Comparison of ENCODE assay signal across 1 cellular context in the genomic region with DNA sequence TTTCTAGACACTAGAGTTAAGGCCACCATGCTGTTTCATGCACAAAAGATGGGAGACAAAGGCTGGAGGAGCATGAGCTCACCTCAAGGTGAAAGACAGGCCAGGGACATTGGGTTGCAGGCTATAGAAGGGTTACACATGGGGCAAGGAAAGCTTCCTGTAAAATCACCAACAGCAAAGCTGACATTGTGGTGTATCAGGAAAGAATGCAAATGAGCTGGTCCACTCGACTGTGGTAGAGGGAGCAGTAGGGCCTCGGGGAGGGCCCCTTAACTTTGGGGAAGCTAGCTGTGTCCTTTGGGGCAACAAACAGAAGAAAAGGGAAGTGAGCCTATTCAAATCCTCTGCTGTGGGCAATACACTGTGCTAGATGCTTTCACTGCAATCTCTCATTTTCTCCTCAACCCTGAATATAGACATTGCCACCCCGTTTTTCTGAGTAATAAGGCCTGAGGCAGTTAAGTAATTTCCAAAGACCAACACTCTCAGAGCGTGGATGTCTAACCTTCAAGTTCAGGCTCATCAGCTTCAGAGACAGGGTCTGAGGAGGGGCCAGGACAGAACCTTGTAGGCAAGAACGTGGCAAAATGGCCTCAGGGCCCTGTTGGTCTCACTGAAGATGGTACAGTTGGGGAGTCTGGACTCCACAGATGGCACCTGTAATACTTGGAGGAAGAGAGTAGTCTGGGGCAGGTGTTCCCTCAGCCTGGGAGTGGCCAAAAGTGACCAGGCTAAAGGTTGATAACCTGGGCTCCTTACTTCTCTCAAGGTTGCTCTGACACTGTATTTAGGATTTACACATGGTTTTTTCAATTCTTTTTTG.
TF ChIP-seq lines count a peak whose summit lies in the region.

No MANE protein-coding gene starts in this region.

TF ChIP-seq in GM12878, 131 proteins besides CTCF, POLR2A, EP300 and RAD21 (continued from another document and continues in another):
- TF ChIP-seq, protein P1, sequence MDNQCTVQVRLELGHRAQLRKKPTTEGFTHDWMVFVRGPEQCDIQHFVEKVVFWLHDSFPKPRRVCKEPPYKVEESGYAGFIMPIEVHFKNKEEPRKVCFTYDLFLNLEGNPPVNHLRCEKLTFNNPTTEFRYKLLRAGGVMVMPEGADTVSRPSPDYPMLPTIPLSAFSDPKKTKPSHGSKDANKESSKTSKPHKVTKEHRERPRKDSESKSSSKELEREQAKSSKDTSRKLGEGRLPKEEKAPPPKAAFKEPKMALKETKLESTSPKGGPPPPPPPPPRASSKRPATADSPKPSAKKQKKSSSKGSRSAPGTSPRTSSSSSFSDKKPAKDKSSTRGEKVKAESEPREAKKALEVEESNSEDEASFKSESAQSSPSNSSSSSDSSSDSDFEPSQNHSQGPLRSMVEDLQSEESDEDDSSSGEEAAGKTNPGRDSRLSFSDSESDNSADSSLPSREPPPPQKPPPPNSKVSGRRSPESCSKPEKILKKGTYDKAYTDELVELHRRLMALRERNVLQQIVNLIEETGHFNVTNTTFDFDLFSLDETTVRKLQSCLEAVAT (IDR thresholded peaks at IDR 0.05) = peak; percentile 69
- TF ChIP-seq WRNIP1 (IDR thresholded peaks at IDR 0.05; ENCODE audit: borderline replicate concordance, low read depth, low read length) (no peak), NR2C2 (IDR thresholded peaks at IDR 0.05; ENCODE audit: borderline replicate concordance, control insufficient read depth, insufficient read length, low read depth) (no peak), FOXK2 (IDR thresholded peaks at IDR 0.05) (no peak), HDGF (IDR thresholded peaks at IDR 0.05) (peak; percentile 35), E2F4 (IDR thresholded peaks at IDR 0.05; ENCODE audit: low read depth, low read length) (no peak), CREM (IDR thresholded peaks at IDR 0.05; ENCODE audit: low read depth) (peak; percentile 60), RBBP5 (conservative IDR thresholded peaks at IDR 0.05) (no peak), PAX8 (IDR thresholded peaks at IDR 0.05) (no peak), NR2C1 (IDR thresholded peaks at IDR 0.05) (no peak), HDAC6 (IDR thresholded peaks at IDR 0.05; ENCODE audit: unreplicated experiment) (no peak), SREBF1 (IDR thresholded peaks at IDR 0.05; ENCODE audit: low read length) (no peak), USF2 (IDR thresholded peaks at IDR 0.05; ENCODE audit: borderline replicate concordance, low read depth, low read length) (no peak), CEBPB (IDR thresholded peaks at IDR 0.05; ENCODE audit: borderline replicate concordance in 1 of 2, low read depth in 2 of 2, low read length in 2 of 2) (no peak), SMARCA5 (IDR thresholded peaks at IDR 0.05) (0 out of 2 replicates have a peak, but pooled peaks have one; percentile 9), NBN (IDR thresholded peaks at IDR 0.05) (no peak), BMI1 (IDR thresholded peaks at IDR 0.05; ENCODE audit: borderline replicate concordance) (no peak), ESRRA (IDR thresholded peaks at IDR 0.05; ENCODE audit: low read length) (no peak), TCF3 (IDR thresholded peaks at IDR 0.05; ENCODE audit: borderline replicate concordance, insufficient read depth, low read depth, low read length) (0 out of 2 replicates have a peak, but pooled peaks have one; percentile 30), ZNF384 (IDR thresholded peaks at IDR 0.05; ENCODE audit: borderline replicate concordance, low read depth, low read length) (no peak; the same call in 1 of the 2 replicates), ZNF622 (IDR thresholded peaks at IDR 0.05) (no peak), RELA (IDR thresholded peaks at IDR 0.05; ENCODE audit: borderline replicate concordance, partially characterized antibody) (no peak), JUNB (IDR thresholded peaks at IDR 0.05) (peak; percentile 54), CREB1 (IDR thresholded peaks at IDR 0.05; ENCODE audit: low read depth) (0 out of 2 replicates have a peak, but pooled peaks have one; percentile 31), NFIC (IDR thresholded peaks at IDR 0.05; ENCODE audit: low read depth, low read length) (peak; percentile 79), IKZF2 (IDR thresholded peaks at IDR 0.05) (peak; percentile 95 to 97), ASH2L (IDR thresholded peaks at IDR 0.05; ENCODE audit: borderline replicate concordance, low read depth) (no peak), ATF7 (IDR thresholded peaks at IDR 0.05; ENCODE audit: low read depth) (peak; percentile 77), MEF2B (IDR thresholded peaks at IDR 0.05; ENCODE audit: partially characterized antibody, poor library complexity, severe bottlenecking) (peak; percentile 69), ZBTB33 (IDR thresholded peaks at IDR 0.05) (no peak), EGR1 (IDR thresholded peaks at IDR 0.05; ENCODE audit: borderline replicate concordance in 1 of 2, low read depth in 2 of 2, low read length in 2 of 2) (no peak), CBFB (IDR thresholded peaks at IDR 0.05; ENCODE audit: low read depth) (no peak), FOXM1 (IDR thresholded peaks at IDR 0.05; ENCODE audit: low read depth, low read length) (no peak), MTA2 (IDR thresholded peaks at IDR 0.05; ENCODE audit: low read depth) (peak; percentile 84), RUNX3 (IDR thresholded peaks at IDR 0.05; ENCODE audit: low read length) (peak; percentile 93), ZNF24 (IDR thresholded peaks at IDR 0.05) (no peak), BHLHE40 (IDR thresholded peaks at IDR 0.05; ENCODE audit: borderline replicate concordance in 1 of 2, low read depth in 2 of 2, low read length in 1 of 2) (peak; percentile 47 to 61; a peak in 3 of 4 replicates), GATAD2B (conservative IDR thresholded peaks at IDR 0.05; ENCODE audit: low read depth) (peak; percentile 86; the same call in 1 of the 2 replicates), SUPT20H (IDR thresholded peaks at IDR 0.05; ENCODE audit: borderline replicate concordance, control insufficient read depth, low read depth, low read length) (no peak), CHD4 (IDR thresholded peaks at IDR 0.05) (no peak), BCL3 (IDR thresholded peaks at IDR 0.05; ENCODE audit: borderline replicate concordance, insufficient read depth, low read depth, low read length, poor library complexity, severe bottlenecking) (peak; percentile 59), EZH2 (IDR thresholded peaks at IDR 0.05; ENCODE audit: borderline replicate concordance, control insufficient read depth, low read depth, low read length) (0 out of 2 replicates have a peak, but pooled peaks have one; percentile 22), MYC (IDR thresholded peaks at IDR 0.05; ENCODE audit: insufficient read depth, insufficient read length, insufficient replicate concordance, low read length, severe bottlenecking) (no peak)
- TF ChIP-seq, protein P2, sequence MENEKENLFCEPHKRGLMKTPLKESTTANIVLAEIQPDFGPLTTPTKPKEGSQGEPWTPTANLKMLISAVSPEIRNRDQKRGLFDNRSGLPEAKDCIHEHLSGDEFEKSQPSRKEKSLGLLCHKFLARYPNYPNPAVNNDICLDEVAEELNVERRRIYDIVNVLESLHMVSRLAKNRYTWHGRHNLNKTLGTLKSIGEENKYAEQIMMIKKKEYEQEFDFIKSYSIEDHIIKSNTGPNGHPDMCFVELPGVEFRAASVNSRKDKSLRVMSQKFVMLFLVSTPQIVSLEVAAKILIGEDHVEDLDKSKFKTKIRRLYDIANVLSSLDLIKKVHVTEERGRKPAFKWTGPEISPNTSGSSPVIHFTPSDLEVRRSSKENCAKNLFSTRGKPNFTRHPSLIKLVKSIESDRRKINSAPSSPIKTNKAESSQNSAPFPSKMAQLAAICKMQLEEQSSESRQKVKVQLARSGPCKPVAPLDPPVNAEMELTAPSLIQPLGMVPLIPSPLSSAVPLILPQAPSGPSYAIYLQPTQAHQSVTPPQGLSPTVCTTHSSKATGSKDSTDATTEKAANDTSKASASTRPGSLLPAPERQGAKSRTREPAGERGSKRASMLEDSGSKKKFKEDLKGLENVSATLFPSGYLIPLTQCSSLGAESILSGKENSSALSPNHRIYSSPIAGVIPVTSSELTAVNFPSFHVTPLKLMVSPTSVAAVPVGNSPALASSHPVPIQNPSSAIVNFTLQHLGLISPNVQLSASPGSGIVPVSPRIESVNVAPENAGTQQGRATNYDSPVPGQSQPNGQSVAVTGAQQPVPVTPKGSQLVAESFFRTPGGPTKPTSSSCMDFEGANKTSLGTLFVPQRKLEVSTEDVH (IDR thresholded peaks at IDR 0.05; ENCODE audit: low read depth, partially characterized antibody) = no peak
- TF ChIP-seq, protein P3, sequence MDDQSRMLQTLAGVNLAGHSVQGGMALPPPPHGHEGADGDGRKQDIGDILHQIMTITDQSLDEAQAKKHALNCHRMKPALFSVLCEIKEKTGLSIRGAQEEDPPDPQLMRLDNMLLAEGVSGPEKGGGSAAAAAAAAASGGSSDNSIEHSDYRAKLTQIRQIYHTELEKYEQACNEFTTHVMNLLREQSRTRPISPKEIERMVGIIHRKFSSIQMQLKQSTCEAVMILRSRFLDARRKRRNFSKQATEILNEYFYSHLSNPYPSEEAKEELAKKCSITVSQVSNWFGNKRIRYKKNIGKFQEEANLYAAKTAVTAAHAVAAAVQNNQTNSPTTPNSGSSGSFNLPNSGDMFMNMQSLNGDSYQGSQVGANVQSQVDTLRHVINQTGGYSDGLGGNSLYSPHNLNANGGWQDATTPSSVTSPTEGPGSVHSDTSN (IDR thresholded peaks at IDR 0.05; ENCODE audit: insufficient replicate concordance, low read depth, low read length) = no peak
- TF ChIP-seq, protein P4, sequence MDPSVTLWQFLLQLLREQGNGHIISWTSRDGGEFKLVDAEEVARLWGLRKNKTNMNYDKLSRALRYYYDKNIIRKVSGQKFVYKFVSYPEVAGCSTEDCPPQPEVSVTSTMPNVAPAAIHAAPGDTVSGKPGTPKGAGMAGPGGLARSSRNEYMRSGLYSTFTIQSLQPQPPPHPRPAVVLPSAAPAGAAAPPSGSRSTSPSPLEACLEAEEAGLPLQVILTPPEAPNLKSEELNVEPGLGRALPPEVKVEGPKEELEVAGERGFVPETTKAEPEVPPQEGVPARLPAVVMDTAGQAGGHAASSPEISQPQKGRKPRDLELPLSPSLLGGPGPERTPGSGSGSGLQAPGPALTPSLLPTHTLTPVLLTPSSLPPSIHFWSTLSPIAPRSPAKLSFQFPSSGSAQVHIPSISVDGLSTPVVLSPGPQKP (IDR thresholded peaks at IDR 0.05; ENCODE audit: low read depth, low read length) = no peak
- TF ChIP-seq, protein P5, sequence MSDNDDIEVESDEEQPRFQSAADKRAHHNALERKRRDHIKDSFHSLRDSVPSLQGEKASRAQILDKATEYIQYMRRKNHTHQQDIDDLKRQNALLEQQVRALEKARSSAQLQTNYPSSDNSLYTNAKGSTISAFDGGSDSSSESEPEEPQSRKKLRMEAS (IDR thresholded peaks at IDR 0.05; ENCODE audit: low read depth, low read length) = no peak
